Comparison of ENCODE assay signal across 20 cellular contexts in the genomic region with DNA sequence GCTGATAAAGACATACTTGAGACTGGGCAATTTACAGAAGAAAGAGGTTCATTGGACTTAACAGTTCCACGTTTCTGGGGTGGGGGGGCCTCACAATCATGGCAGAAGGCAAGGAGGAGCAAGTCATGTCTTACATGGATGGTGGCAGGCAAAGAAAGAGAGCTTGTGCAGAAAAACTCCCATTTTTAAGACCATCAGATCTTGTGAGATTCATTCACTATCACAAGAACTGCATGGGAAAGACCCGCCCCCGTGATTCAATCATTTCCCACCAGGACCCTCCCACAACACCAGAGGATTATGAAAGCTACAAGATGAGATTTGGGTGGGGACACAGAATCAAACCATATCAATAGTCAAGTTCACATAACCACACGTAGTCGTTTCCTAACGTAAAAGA.
"Had no signal": no experiment of that assay in that cellular context is flagged by ENCODE, and none has a peak within 500 bp of the region (broad histone marks: within the 10 kb centered on the region; RNA-seq: fewer than 3 reads in every experiment).

No MANE protein-coding gene starts in this region.

- DNase-seq: activated CD4-positive, alpha-beta T cell treated with anti-CD3 and anti-CD28 coated beads for 1 hour; activated CD4-positive, alpha-beta T cell treated with anti-CD3 and anti-CD28 coated beads, Interleukin-2, amount 50 U/mL, for 1 hour; activated CD8-positive, alpha-beta memory T cell treated with anti-CD3 and anti-CD28 coated beads for 24 hours; activated gamma-delta T cell treated with Interleukin-2 at 50 U/mL for 16 hours; amniotic stem cell; colonic mucosa; foreskin fibroblast; heart right ventricle; islet precursor cell; left colon; mesenchymal stem cell; stimulated activated CD4-positive, alpha-beta T cell treated with anti-CD3 and anti-CD28 coated beads, Interleukin-2, amount 100 ng/mL, for 48 hours; stimulated activated CD8-positive, alpha-beta memory T cell treated with anti-CD3 and anti-CD28 coated beads, Interleukin-4, amount 100 ng/mL, for 48 hours; stimulated activated naive B cell treated with anti-CD40 and anti-IgM and Interleukin-4, amounts not matched to agents 10 μg/mL and 1 μg/mL and 100 μg/mL, for 72 hours; T-helper 9 cell; transverse colon; uterus had no signal

- H3K27ac ChIP-seq: colonic mucosa, heart right ventricle, neural progenitor cell, transverse colon, uterus had no signal

- H3K9me3 ChIP-seq: breast epithelium, colonic mucosa, transverse colon, uterus had no signal

- H3K4me1 ChIP-seq: breast epithelium, colonic mucosa, neural progenitor cell, transverse colon, uterus had no signal

- ATAC-seq: heart right ventricle; left colon; stimulated activated naive B cell treated with anti-CD40 and anti-IgM and Interleukin-4, amounts not matched to agents 10 μg/mL and 1 μg/mL and 100 μg/mL, for 72 hours had no signal

- H3K36me3 ChIP-seq: breast epithelium, colonic mucosa, neural progenitor cell, uterus had no signal

- H3K4me3 Mint-ChIP-seq: activated naive CD8-positive, alpha-beta T cell; neural progenitor cell had no signal

- H3K27me3 ChIP-seq: breast epithelium, colonic mucosa, heart right ventricle, neural progenitor cell, transverse colon, uterus had no signal

- H3K27me3 Mint-ChIP-seq: activated naive CD8-positive, alpha-beta T cell; stimulated activated naive B cell treated with anti-CD40 and anti-IgM and Interleukin-4, amounts not matched to agents 10 μg/mL and 1 μg/mL and 100 μg/mL, for 72 hours had no signal

- H3K4me3 ChIP-seq: breast epithelium, colonic mucosa, heart right ventricle, neural progenitor cell, transverse colon, uterus had no signal

- H3K27ac Mint-ChIP-seq: activated naive CD8-positive, alpha-beta T cell; stimulated activated naive B cell treated with anti-CD40 and anti-IgM and Interleukin-4, amounts not matched to agents 10 μg/mL and 1 μg/mL and 100 μg/mL, for 72 hours had no signal
